In the genomic region with DNA sequence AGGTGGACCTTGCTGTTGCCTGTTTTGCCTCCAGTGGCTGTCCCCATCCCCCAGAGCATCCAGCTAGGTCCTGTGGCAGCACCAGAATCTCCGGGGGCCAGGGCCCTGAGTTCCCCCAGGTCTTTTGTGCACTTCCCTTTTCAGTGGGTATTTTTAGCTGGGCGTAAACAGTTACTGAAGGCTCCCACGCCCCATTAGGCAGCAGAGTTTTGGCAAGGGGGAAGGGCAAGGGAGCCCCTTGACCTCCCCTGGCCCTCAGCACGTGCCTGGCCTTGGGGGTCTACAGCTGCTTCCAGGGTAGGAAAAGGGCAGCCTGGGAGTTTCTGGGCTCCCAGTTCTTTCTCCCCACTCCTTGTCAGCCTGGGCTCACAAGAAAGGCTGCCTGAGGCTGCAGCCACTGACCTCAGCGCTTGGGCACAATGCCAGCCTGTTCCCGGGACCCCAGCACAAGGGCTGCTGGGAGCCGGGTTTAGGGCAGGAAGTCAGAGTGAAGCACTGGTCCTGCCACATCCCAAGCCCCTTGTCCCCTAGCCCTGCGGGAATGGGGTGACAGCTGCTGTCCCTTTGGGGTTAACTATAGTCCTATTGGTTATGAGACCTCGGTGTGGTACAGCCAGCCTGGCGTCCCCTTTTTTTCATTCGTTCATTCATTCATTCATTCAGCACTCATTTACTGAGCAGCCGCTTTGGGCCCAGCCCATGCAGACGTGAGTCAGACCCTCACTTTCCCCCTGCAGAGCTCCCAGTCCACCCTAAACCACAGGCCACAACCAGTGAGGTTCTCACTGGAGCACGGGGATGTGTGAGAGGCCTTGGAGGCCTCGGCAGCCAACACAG, we compare ENCODE assay signal across 8 cellular contexts. TPM values are rescaled to one million over a fixed set of nuclear protein-coding genes. Genes with fewer than 3 reads are reported as not detected.
DNase-seq lines count a peak whose midpoint lies in the region; ATAC-seq and TF ChIP-seq lines count a peak whose summit lies in the region.

No MANE protein-coding gene starts in this region.

- H4K20me1 ChIP-seq in SU-DHL-6 (ENCODE audit: low read depth, low read length) = no peaks in the 10 kb centered on the region

- H3K4me1 Mint-ChIP-seq in effector memory CD8-positive, alpha-beta T cell (ENCODE audit: low read depth in 2 of 2) = peaks cover 76 to 82% of the 10 kb centered on the region in 2 donors
- peaks cover 43 to 96% (median 86%) of the 10 kb centered on the region in 4 donors for H3K4me1 Mint-ChIP-seq in naive thymus-derived CD8-positive, alpha-beta T cell

- H3K79me2 ChIP-seq in SU-DHL-6 (ENCODE audit: insufficient read depth, low read length) = peaks cover 85% of the 10 kb centered on the region

- peak; percentile 19 for ATAC-seq in GM19395 (IDR thresholded peaks at IDR 0.05; ENCODE audit: unreplicated experiment)
- ATAC-seq in effector memory CD8-positive, alpha-beta T cell (replicated peaks) = no peak
- no peak for ATAC-seq in naive thymus-derived CD8-positive, alpha-beta T cell

- no peaks in the 10 kb centered on the region for H3K27me3 ChIP-seq in SU-DHL-6 (ENCODE audit: low read length)

- H3K36me3 ChIP-seq in SU-DHL-6 (ENCODE audit: low read length) = no peaks in the 10 kb centered on the region

- peak overlapping the region; percentile 51 for H3K4me3 ChIP-seq in SU-DHL-6 (ENCODE audit: insufficient read depth, low read length, poor library complexity, severe bottlenecking)

- H2AFZ ChIP-seq in SU-DHL-6 (ENCODE audit: low read depth, low read length, severe bottlenecking) = no peak overlapping the region

- peak overlapping the region; percentile 77 for H3K9ac ChIP-seq in SU-DHL-6 (ENCODE audit: low read length)

- peak overlapping the region; percentile 73 for H3K4me2 ChIP-seq in SU-DHL-6 (ENCODE audit: low read depth, low read length, poor library complexity, severe bottlenecking)

- H3F3A ChIP-seq in SU-DHL-6 (ENCODE audit: insufficient read depth) = peaks cover 61% of the 10 kb centered on the region

- H3K4me3 Mint-ChIP-seq in effector memory CD8-positive, alpha-beta T cell = peak overlapping the region; percentile 80 to 82
- H3K4me3 Mint-ChIP-seq in naive thymus-derived CD8-positive, alpha-beta T cell = peak overlapping the region; percentile 85 to 97 (median 93)

- H3K9me2 ChIP-seq in SU-DHL-6 (replicated peaks; ENCODE audit: insufficient read depth, low read length) = no peaks in the 10 kb centered on the region

- no peak for TF ChIP-seq CTCF in SU-DHL-6 (IDR thresholded peaks at IDR 0.05; ENCODE audit: insufficient read depth, low read length, poor library complexity, severe bottlenecking)

- peak; percentile 70 for DNase-seq in AG08395 (ENCODE audit: low spot score)
- no peak for DNase-seq in effector memory CD8-positive, alpha-beta T cell
- no peak for DNase-seq in naive thymus-derived CD8-positive, alpha-beta T cell
- no peak for DNase-seq in NCI-H1694 treated with DMSO at 0.1 percent for 48 hours (lab: John Stamatoyannopoulos, UW)
- DNase-seq in NCI-H146 treated with DMSO at 0.1 percent for 48 hours (lab: John Stamatoyannopoulos, UW; ENCODE audit: unreplicated experiment) = no peak
- DNase-seq in cortex of kidney (lab: John Stamatoyannopoulos, UW) = no peak

- H3K27ac Mint-ChIP-seq in effector memory CD8-positive, alpha-beta T cell = peak overlapping the region; percentile 82 to 94
- peak overlapping the region; percentile 94 to 99 (median 98) for H3K27ac Mint-ChIP-seq in naive thymus-derived CD8-positive, alpha-beta T cell

- H3K36me3 Mint-ChIP-seq in effector memory CD8-positive, alpha-beta T cell (ENCODE audit: insufficient read depth) = peaks cover 82% of the 10 kb centered on the region
- H3K36me3 Mint-ChIP-seq in naive thymus-derived CD8-positive, alpha-beta T cell = peaks cover 0 to 14% (median 0%) of the 10 kb centered on the region in 3 donors

- no peaks in the 10 kb centered on the region for H3K9me3 Mint-ChIP-seq in effector memory CD8-positive, alpha-beta T cell
- no peaks in the 10 kb centered on the region for H3K9me3 Mint-ChIP-seq in naive thymus-derived CD8-positive, alpha-beta T cell

- H3K27me3 Mint-ChIP-seq in effector memory CD8-positive, alpha-beta T cell = no peaks in the 10 kb centered on the region
- H3K27me3 Mint-ChIP-seq in naive thymus-derived CD8-positive, alpha-beta T cell = no peaks in the 10 kb centered on the region

- POLR2A ChIA-PET in naive thymus-derived CD8-positive, alpha-beta T cell (lab: Charles Lee) = interaction anchor here (0.6 to 32.7 kb wide), 4 partner anchors 5 to 307 kb away, joined by 4 to 1300 read pairs (median 652); a partner anchor contains a TSS

- no peaks in the 10 kb centered on the region for H3K9me3 ChIP-seq in SU-DHL-6 (ENCODE audit: insufficient read depth, low read length)

- peak overlapping the region; percentile 96 for H3K27ac ChIP-seq in SU-DHL-6 (ENCODE audit: low read depth, low read length)

RNA-seq across cellular contexts. Expression of a gene that starts 8.4 kb away (rescaled TPM):
- total RNA-seq in naive thymus-derived CD8-positive, alpha-beta T cell = 100 to 1,000 TPM; 220 TPM
- 100 to 1,000 TPM in 1 of 3 donors, 10 to 100 TPM in 2; 70.8 to 124 (median 79.8) TPM for polyA plus RNA-seq in naive thymus-derived CD8-positive, alpha-beta T cell

RNA-seq across cellular contexts. Expression of a gene that starts 22.3 kb away (rescaled TPM):
- total RNA-seq in naive thymus-derived CD8-positive, alpha-beta T cell = under 1 TPM; 0.57 to 0.80 TPM
- not detected for polyA plus RNA-seq in naive thymus-derived CD8-positive, alpha-beta T cell

RNA-seq across cellular contexts. Expression of a gene that starts 36.1 kb away (rescaled TPM):
- total RNA-seq in naive thymus-derived CD8-positive, alpha-beta T cell = under 1 TPM; 0.39 to 0.44 TPM
- polyA plus RNA-seq in naive thymus-derived CD8-positive, alpha-beta T cell = not detected

RNA-seq across cellular contexts. Expression of a gene that starts 41.7 kb away (rescaled TPM):
- total RNA-seq in naive thymus-derived CD8-positive, alpha-beta T cell = not detected
- polyA plus RNA-seq in naive thymus-derived CD8-positive, alpha-beta T cell = not detected

RNA-seq across cellular contexts. Expression of a gene that starts 52.7 kb away (rescaled TPM):
- total RNA-seq in naive thymus-derived CD8-positive, alpha-beta T cell = 10 to 100 TPM; 82.8 to 83.6 TPM
- 10 to 100 TPM; 16.3 to 32.2 (median 16.6) TPM for polyA plus RNA-seq in naive thymus-derived CD8-positive, alpha-beta T cell
